Comparison of ENCODE assay signal across 8 cellular contexts in genomic region chr21:34889537-34890257, GRCh38.
DNase-seq lines count a peak whose midpoint lies in the region.

No MANE protein-coding gene starts in this region.

- H3K27ac ChIP-seq in iPS DF 6.9 (ENCODE audit: low read length), result no peak overlapping the region
- peak overlapping the region; percentile 89 to 100 (median 97) for H3K27ac ChIP-seq in skin epidermis

- no peaks in the 10 kb centered on the region for H3K9me3 ChIP-seq in iPS DF 6.9 (ENCODE audit: control insufficient read depth, insufficient read depth, low read length)

- H3K4me3 ChIP-seq in GM08714 (ENCODE audit: low read length), result peak overlapping the region; percentile 77
- H3K4me3 ChIP-seq in iPS DF 6.9 (ENCODE audit: low read length), result peak overlapping the region; percentile 70; the same call in 1 of the 2 replicates
- H3K4me3 ChIP-seq in skin epidermis, result peak overlapping the region; percentile 55 to 84 (median 78)

- H3K36me3 ChIP-seq in iPS DF 6.9 (ENCODE audit: control insufficient read depth, insufficient read depth, low read length), result no peaks in the 10 kb centered on the region

- H3K4me1 ChIP-seq in iPS DF 6.9 (ENCODE audit: control insufficient read depth, insufficient read depth, low read length), result peaks cover 7% of the 10 kb centered on the region

- peaks cover 46% of the 10 kb centered on the region for H3K27me3 ChIP-seq in iPS DF 6.9 (ENCODE audit: control insufficient read depth, insufficient read depth, low read length)

- no CpG with 5 or more reads among the region's 91 CpGs for WGBS in iPS DF 6.9 (ENCODE audit: insufficient coverage, insufficient read length)

- peak; percentile 52 for DNase-seq in H4 (ENCODE audit: low spot score)
- DNase-seq in LoVo (ENCODE audit: low spot score), result peak; percentile 88
- DNase-seq in T-helper 1 cell, result peak; percentile 55 to 79 (median 60)
- peak; percentile 59 for DNase-seq in amniotic stem cell (lab: John Stamatoyannopoulos, UW)
- DNase-seq in iPS DF 6.9 (ENCODE audit: low read depth, low spot score), result no peak
- DNase-seq in globus pallidus (ENCODE audit: low spot score), result no peak

Comparison
In these comparisons a context has a peak if more than half of its experiments do, and no peak if none do; other contexts are left out.
1. DNase-seq: peak in H4 (single experiment), LoVo (single experiment), T-helper 1 cell (5 of 5) and amniotic stem cell (single experiment); none in iPS DF 6.9 (single experiment) and globus pallidus (single experiment).
2. Peak in every context shown above with its lines, with median percentiles within 50 percentile points of each other: H3K4me3 ChIP-seq.